1 cellular context compared by ENCODE assay signal in the genomic region with DNA sequence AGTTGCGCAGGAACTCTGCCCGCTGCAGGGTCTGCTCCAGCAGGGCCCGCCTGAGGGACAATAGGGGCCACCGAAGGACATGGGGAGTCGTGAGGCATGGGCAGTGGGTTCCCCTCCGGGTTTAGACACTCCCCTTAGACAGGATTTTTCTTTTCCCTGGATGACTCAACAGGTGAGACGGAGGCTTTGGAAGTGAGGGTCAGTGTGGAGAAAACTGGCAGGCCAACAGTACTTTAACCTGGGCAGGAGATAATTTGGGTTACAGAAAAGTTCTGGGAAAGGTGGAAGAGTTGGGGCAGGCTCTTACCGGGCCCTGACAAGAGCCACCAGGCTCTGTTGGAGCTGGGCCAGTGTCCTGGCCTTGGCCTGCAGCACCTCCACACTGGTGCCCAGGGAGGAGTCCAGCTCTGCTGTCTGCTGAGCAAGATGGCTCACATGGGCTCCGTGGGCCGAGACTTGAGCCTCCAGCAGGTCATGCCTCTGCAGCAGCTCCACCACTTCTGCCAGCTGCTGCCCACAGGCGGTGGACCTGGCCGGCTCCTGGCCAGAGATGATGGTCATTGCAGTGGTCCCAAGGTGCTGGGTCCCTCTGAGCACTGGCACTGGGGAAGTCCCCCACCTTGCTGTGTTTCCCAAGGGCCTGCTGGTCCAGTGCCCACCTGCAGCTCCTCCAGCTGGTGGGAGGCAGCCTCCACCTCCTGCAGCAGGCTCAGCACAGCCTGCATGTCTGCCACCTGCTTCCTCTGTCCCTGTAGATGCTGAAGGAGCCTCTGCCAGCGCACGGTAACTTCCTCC.
TF ChIP-seq lines count a peak whose summit lies in the region.

No MANE protein-coding gene starts in this region.

TF ChIP-seq in SK-N-SH, 30 proteins besides CTCF, POLR2A, EP300 and RAD21:
- TF ChIP-seq, protein P1, sequence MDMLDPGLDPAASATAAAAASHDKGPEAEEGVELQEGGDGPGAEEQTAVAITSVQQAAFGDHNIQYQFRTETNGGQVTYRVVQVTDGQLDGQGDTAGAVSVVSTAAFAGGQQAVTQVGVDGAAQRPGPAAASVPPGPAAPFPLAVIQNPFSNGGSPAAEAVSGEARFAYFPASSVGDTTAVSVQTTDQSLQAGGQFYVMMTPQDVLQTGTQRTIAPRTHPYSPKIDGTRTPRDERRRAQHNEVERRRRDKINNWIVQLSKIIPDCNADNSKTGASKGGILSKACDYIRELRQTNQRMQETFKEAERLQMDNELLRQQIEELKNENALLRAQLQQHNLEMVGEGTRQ (IDR thresholded peaks at IDR 0.05; ENCODE audit: borderline replicate concordance, low read depth, low read length): no peak
- TF ChIP-seq, protein P2, sequence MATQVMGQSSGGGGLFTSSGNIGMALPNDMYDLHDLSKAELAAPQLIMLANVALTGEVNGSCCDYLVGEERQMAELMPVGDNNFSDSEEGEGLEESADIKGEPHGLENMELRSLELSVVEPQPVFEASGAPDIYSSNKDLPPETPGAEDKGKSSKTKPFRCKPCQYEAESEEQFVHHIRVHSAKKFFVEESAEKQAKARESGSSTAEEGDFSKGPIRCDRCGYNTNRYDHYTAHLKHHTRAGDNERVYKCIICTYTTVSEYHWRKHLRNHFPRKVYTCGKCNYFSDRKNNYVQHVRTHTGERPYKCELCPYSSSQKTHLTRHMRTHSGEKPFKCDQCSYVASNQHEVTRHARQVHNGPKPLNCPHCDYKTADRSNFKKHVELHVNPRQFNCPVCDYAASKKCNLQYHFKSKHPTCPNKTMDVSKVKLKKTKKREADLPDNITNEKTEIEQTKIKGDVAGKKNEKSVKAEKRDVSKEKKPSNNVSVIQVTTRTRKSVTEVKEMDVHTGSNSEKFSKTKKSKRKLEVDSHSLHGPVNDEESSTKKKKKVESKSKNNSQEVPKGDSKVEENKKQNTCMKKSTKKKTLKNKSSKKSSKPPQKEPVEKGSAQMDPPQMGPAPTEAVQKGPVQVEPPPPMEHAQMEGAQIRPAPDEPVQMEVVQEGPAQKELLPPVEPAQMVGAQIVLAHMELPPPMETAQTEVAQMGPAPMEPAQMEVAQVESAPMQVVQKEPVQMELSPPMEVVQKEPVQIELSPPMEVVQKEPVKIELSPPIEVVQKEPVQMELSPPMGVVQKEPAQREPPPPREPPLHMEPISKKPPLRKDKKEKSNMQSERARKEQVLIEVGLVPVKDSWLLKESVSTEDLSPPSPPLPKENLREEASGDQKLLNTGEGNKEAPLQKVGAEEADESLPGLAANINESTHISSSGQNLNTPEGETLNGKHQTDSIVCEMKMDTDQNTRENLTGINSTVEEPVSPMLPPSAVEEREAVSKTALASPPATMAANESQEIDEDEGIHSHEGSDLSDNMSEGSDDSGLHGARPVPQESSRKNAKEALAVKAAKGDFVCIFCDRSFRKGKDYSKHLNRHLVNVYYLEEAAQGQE (IDR thresholded peaks at IDR 0.05; ENCODE audit: low read depth, low read length): no peak
- TF ChIP-seq YY1 (IDR thresholded peaks at IDR 0.05; ENCODE audit: low read depth) (no peak), NRF1 (IDR thresholded peaks at IDR 0.05; ENCODE audit: low read depth, low read length) (no peak), FOSL2 (IDR thresholded peaks at IDR 0.05; ENCODE audit: borderline replicate concordance, low read depth) (no peak), FOXJ3 (CRISPR knock-in tag; IDR thresholded peaks at IDR 0.05) (no peak)
